Comparison of ENCODE assay signal across 14 cellular contexts in the genomic region with DNA sequence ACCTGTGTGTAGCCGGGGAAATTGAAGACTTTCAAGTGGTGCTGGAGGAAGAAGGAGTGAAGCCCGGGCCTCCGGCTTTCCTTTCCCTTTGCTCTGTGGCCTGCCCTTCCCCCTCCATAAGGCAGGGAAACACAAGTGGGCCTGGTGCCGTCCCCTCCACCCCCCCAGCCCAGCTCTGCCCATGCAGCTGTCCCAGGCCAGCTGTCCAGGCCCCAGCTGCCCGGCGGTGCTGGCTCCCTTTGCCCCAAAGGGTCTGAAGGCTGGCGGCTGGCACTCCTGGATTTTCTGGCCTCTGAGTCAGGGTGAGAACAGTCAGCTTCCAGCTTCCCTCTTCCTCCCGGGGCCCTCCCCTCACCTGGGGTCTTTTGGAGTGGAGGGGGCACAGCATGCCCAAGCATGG. TPM values are rescaled to one million over a fixed set of nuclear protein-coding genes. Genes with fewer than 3 reads are reported as not detected.
DNase-seq lines count a peak whose midpoint lies in the region; ATAC-seq and TF ChIP-seq lines count a peak whose summit lies in the region.
"Had no signal": no experiment of that assay in that cellular context is flagged by ENCODE, and none has a peak within 500 bp of the region (broad histone marks: within the 10 kb centered on the region; RNA-seq: fewer than 3 reads in every experiment).

No MANE protein-coding gene starts in this region.

- TF ChIP-seq CTCF in cardiac muscle cell (IDR thresholded peaks at IDR 0.05; ENCODE audit: low read depth, low read length) (no peak), heart left ventricle (IDR thresholded peaks at IDR 0.05) (no peak), chondrocyte (IDR thresholded peaks at IDR 0.05) (no peak)

- no peaks in the 10 kb centered on the region for H3K27me3 ChIP-seq in cardiac muscle cell
- no peaks in the 10 kb centered on the region for H3K27me3 ChIP-seq in heart left ventricle
- no peaks in the 10 kb centered on the region for H3K27me3 ChIP-seq in aorta (ENCODE audit: control insufficient read depth in 1 of 2, insufficient read depth in 2 of 2, low read length in 1 of 2)
- H3K27me3 ChIP-seq: body of pancreas, uterus had no signal

- DNase-seq in cardiac muscle cell (ENCODE audit: low read depth in 1 of 2, low spot score in 1 of 2) (peak in 1 of 2 donors; percentile 36), heart left ventricle (no peak), nucleus accumbens (lab: John Stamatoyannopoulos, UW) (peak in 53 of 56 donors; percentile 38 to 95 (median 86)), aorta (peak in 1 of 2 donors; percentile 84), chondrocyte (ENCODE audit: low spot score) (no peak)
- DNase-seq in effector memory CD8-positive, alpha-beta T cell, result no peak
- no peak for DNase-seq in stimulated activated naive CD4-positive, alpha-beta T cell treated with Interleukin-2 at 50 U/mL for 16 hours (lab: John Stamatoyannopoulos, UW)
- DNase-seq: activated CD4-positive, alpha-beta T cell treated with anti-CD3 and anti-CD28 coated beads for 4 hours; body of pancreas; NCI-H2171 treated with DMSO at 0.1 percent for 48 hours; Right ventricle myocardium superior; uterus had no signal

- H3K4me1 Mint-ChIP-seq in effector memory CD8-positive, alpha-beta T cell (ENCODE audit: low read depth in 2 of 2), result peaks cover 26 to 36% of the 10 kb centered on the region in 2 donors
- H3K4me1 Mint-ChIP-seq in chondrocyte (ENCODE audit: low read depth), result peaks cover 23% of the 10 kb centered on the region

- H3K27me3 Mint-ChIP-seq in effector memory CD8-positive, alpha-beta T cell, result no peaks in the 10 kb centered on the region
- H3K27me3 Mint-ChIP-seq in chondrocyte (ENCODE audit: low read depth), result no peaks in the 10 kb centered on the region

- H3K4me3 ChIP-seq in cardiac muscle cell, result no peak overlapping the region
- no peak overlapping the region for H3K4me3 ChIP-seq in heart left ventricle
- no peak overlapping the region for H3K4me3 ChIP-seq in aorta (ENCODE audit: low read length in 2 of 2)
- H3K4me3 ChIP-seq: body of pancreas, lung, uterus had no signal

- no peak overlapping the region for H3K4me3 Mint-ChIP-seq in effector memory CD8-positive, alpha-beta T cell
- H3K4me3 Mint-ChIP-seq in chondrocyte (ENCODE audit: unreplicated experiment), result no peak overlapping the region

- WGBS in heart left ventricle, 4 donors, result 63 to 72% (median 67%) methylated on average over 5 to 8 of the region's 8 CpGs
- 10 to 14% methylated on average over 8 of the region's 8 CpGs for WGBS in aorta, 2 donors

- H3K9me3 ChIP-seq in cardiac muscle cell (ENCODE audit: low read depth) (no peaks in the 10 kb centered on the region), heart left ventricle (no peaks in the 10 kb centered on the region), aorta (ENCODE audit: control insufficient read depth, low read length) (no peaks in the 10 kb centered on the region)
- H3K9me3 ChIP-seq: body of pancreas, uterus had no signal

- intact Hi-C loops in heart left ventricle (cut with DNase I) (no loop called here), aorta (cut with DNase I) (loop anchor here in 1 of 2 donors (2.0 kb wide), 1 partner anchor 26 kb away; no protein-coding TSS in a partner anchor)

- no peaks in the 10 kb centered on the region for H3K36me3 ChIP-seq in cardiac muscle cell
- peaks cover 0 to 12% (median 0%) of the 10 kb centered on the region in 9 donors for H3K36me3 ChIP-seq in heart left ventricle
- no peaks in the 10 kb centered on the region for H3K36me3 ChIP-seq in aorta (ENCODE audit: control insufficient read depth in 1 of 2, insufficient read depth in 2 of 2, low read length in 1 of 2)
- H3K36me3 ChIP-seq: uterus had no signal

- H3K36me3 Mint-ChIP-seq in effector memory CD8-positive, alpha-beta T cell (ENCODE audit: insufficient read depth), result peaks cover 28% of the 10 kb centered on the region
- no peaks in the 10 kb centered on the region for H3K36me3 Mint-ChIP-seq in chondrocyte (ENCODE audit: low read depth)

- ATAC-seq in heart left ventricle (no peak), aorta (ENCODE audit: low FRiP score) (no peak), HG03139 (IDR thresholded peaks at IDR 0.05; ENCODE audit: unreplicated experiment) (no peak)
- ATAC-seq in effector memory CD8-positive, alpha-beta T cell (replicated peaks), result no peak
- ATAC-seq: body of pancreas had no signal

- peak overlapping the region; percentile 16 to 94 for H3K27ac Mint-ChIP-seq in effector memory CD8-positive, alpha-beta T cell
- H3K27ac Mint-ChIP-seq in chondrocyte (ENCODE audit: unreplicated experiment), result no peak overlapping the region

- TF ChIP-seq POLR2A in heart left ventricle (IDR thresholded peaks at IDR 0.05), result no peak

- peak overlapping the region; percentile 80 for H3K27ac ChIP-seq in cardiac muscle cell
- H3K27ac ChIP-seq in heart left ventricle, result peak overlapping the region in 4 of 12 donors; percentile 12 to 85 (median 40)
- H3K27ac ChIP-seq in aorta (ENCODE audit: low read depth in 1 of 2, low read length in 2 of 2), result peak overlapping the region; percentile 43 to 91
- H3K27ac ChIP-seq: body of pancreas, uterus had no signal

- H3K9me3 Mint-ChIP-seq in effector memory CD8-positive, alpha-beta T cell, result no peaks in the 10 kb centered on the region
- no peaks in the 10 kb centered on the region for H3K9me3 Mint-ChIP-seq in chondrocyte (ENCODE audit: low read depth)

- peaks cover 17% of the 10 kb centered on the region for H3K4me1 ChIP-seq in cardiac muscle cell (ENCODE audit: low read depth)
- H3K4me1 ChIP-seq in heart left ventricle, result peaks cover 0 to 52% (median 36%) of the 10 kb centered on the region in 12 donors
- H3K4me1 ChIP-seq in aorta (ENCODE audit: control insufficient read depth in 1 of 2, insufficient read depth in 2 of 2, low read length in 2 of 2), result peaks cover 0 to 2% of the 10 kb centered on the region in 2 donors

RNA-seq across cellular contexts. Expression of gene CD82, which starts 27.7 kb away (rescaled TPM):
- total RNA-seq in cardiac muscle cell (8.0 and 14.8 TPM in 2 replicates), heart left ventricle (10 to 100 TPM; 20.1 to 76.2 (median 37.3) TPM), aorta (10 to 100 TPM; 44.1 to 64.6 TPM), chondrocyte (14.4 to 46.6 TPM (median 17.0 TPM) in 3 replicates)
- polyA plus RNA-seq in cardiac muscle cell (33.9 and 59.7 TPM in 2 replicates), heart left ventricle (10 to 100 TPM; 25.2 to 48.6 TPM), aorta (10 to 100 TPM; 21.0 to 48.2 TPM)

Comparison
In these comparisons a context has a peak if more than half of its experiments do, and no peak if none do; other contexts are left out.
1. DNase-seq: peak in nucleus accumbens (53 of 56); none in heart left ventricle (0 of 5), effector memory CD8-positive, alpha-beta T cell (0 of 3), chondrocyte (single experiment) and stimulated activated naive CD4-positive, alpha-beta T cell treated with Interleukin-2 at 50 U/mL for 16 hours (single experiment).